ENCODE assay signal across 8 cellular contexts in the genomic region with DNA sequence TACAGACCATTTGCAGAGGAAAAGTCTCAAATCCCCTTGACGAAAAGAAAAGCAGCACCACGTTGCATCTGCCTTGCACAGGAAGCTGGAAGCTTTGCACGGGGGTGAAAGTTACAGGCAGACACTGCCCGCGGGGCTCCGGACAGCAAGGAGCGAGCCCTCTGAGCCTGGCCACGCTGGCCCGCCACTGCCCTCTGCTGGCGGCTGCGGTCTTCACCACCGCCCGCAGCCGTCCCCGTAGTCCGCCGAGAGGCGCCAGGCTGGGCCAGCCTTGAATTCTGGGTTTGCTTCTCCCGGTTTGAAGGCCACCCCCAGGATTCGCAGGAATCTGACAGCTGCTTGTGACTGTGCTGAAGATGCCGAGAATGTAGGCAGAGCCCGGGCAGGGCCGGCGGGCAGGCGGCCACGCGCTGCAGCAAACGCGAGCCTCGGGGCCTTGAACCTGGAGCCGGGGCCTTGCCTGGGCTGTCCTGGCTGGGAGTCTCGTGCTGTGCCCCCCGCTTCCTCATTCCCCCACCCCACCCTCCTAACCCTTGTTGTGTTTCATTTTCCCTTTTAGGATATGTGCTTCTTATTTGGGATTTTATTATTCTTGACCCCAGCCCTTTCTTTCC. TPM values are rescaled to one million over a fixed set of nuclear protein-coding genes. Genes with fewer than 3 reads are reported as not detected.
DNase-seq lines count a peak whose midpoint lies in the region; ATAC-seq, FAIRE-seq and TF ChIP-seq lines count a peak whose summit lies in the region.

No MANE protein-coding gene starts in this region.

- H3K4me1 Mint-ChIP-seq in activated naive CD4-positive, alpha-beta T cell treated with anti-CD3 and anti-CD28 coated beads for 36 hours (ENCODE audit: low read depth): peaks cover 2% of the 10 kb centered on the region
- H3K4me1 Mint-ChIP-seq in glutamatergic neuron (ENCODE audit: low read depth, unreplicated experiment): peaks cover 15% of the 10 kb centered on the region

- peaks cover 44% of the 10 kb centered on the region for H3K27me3 Mint-ChIP-seq in activated naive CD4-positive, alpha-beta T cell treated with anti-CD3 and anti-CD28 coated beads for 36 hours (ENCODE audit: low read depth)
- H3K27me3 Mint-ChIP-seq in glutamatergic neuron (ENCODE audit: unreplicated experiment): peaks cover 2% of the 10 kb centered on the region

- H3K9me3 ChIP-seq in RWPE2 (ENCODE audit: severe bottlenecking) (no peaks in the 10 kb centered on the region), pancreas (no peaks in the 10 kb centered on the region), upper lobe of right lung (no peaks in the 10 kb centered on the region)

- ATAC-seq in GM19351 (IDR thresholded peaks at IDR 0.05; ENCODE audit: unreplicated experiment): peak; percentile 69
- peak; percentile 77 for ATAC-seq in HG03439 (IDR thresholded peaks at IDR 0.05; ENCODE audit: unreplicated experiment)
- peak; percentile 90 for ATAC-seq in RWPE2 (ENCODE audit: low read depth)
- ATAC-seq in pancreas: peak; percentile 96 to 99 (median 98)
- peak; percentile 96 for ATAC-seq in upper lobe of right lung

- no peak overlapping the region for H3K4me3 ChIP-seq in RWPE2 (ENCODE audit: severe bottlenecking)
- H3K4me3 ChIP-seq in pancreas: no peak overlapping the region
- H3K4me3 ChIP-seq in upper lobe of right lung: no peak overlapping the region

- H3K4me3 Mint-ChIP-seq in activated naive CD4-positive, alpha-beta T cell treated with anti-CD3 and anti-CD28 coated beads for 36 hours: no peak overlapping the region
- H3K4me3 Mint-ChIP-seq in glutamatergic neuron (ENCODE audit: unreplicated experiment): no peak overlapping the region

- H3K4me1 ChIP-seq in RWPE2 (ENCODE audit: insufficient read depth, poor library complexity, severe bottlenecking) (no peaks in the 10 kb centered on the region), pancreas (no peaks in the 10 kb centered on the region), upper lobe of right lung (peaks cover 3% of the 10 kb centered on the region)

- DNase-seq in C1 segment of cervical spinal cord (lab: John Stamatoyannopoulos, UW) (peak; percentile 7 to 85 (median 48)), RWPE2 (ENCODE audit: low spot score) (no peak), glutamatergic neuron (peak; percentile 90), pancreas (peak; percentile 47 to 94 (median 80)), upper lobe of right lung (peak; percentile 87)
- peak; percentile 65 for DNase-seq in activated naive CD4-positive, alpha-beta T cell treated with anti-CD3 and anti-CD28 coated beads for 36 hours

- H3K9me3 Mint-ChIP-seq in activated naive CD4-positive, alpha-beta T cell treated with anti-CD3 and anti-CD28 coated beads for 36 hours: no peaks in the 10 kb centered on the region
- H3K9me3 Mint-ChIP-seq in glutamatergic neuron (ENCODE audit: unreplicated experiment): peaks cover 4% of the 10 kb centered on the region

- intact Hi-C loops in activated naive CD4-positive, alpha-beta T cell treated with anti-CD3 and anti-CD28 coated beads for 36 hours (cut with micrococcal nuclease): loop anchor here (1.0 to 10.0 kb wide), 4 partner anchors 66 to 544 kb away; no protein-coding TSS in a partner anchor
- intact Hi-C loops in pancreas (cut with DNase I): loop anchor here in 2 of 3 donors (2.0 to 10.0 kb wide), 3 partner anchors 332 to 696 kb away; no protein-coding TSS in a partner anchor
- intact Hi-C loops in upper lobe of right lung (cut with DNase I): loop anchor here (5.0 kb wide), 1 partner anchor 326 kb away; no protein-coding TSS in a partner anchor

- no peak for FAIRE-seq in pancreas (lab: Jason Lieb, UNC)

- H3K36me3 ChIP-seq in RWPE2 (ENCODE audit: low read depth) (no peaks in the 10 kb centered on the region), pancreas (no peaks in the 10 kb centered on the region), upper lobe of right lung (no peaks in the 10 kb centered on the region)

- H3K27me3 ChIP-seq in RWPE2 (ENCODE audit: insufficient read depth, poor library complexity, severe bottlenecking) (no peaks in the 10 kb centered on the region), pancreas (no peaks in the 10 kb centered on the region), upper lobe of right lung (peaks cover 9% of the 10 kb centered on the region)

- CTCF ChIA-PET in activated naive CD4-positive, alpha-beta T cell treated with anti-CD3 and anti-CD28 coated beads for 36 hours (lab: Charles Lee): interaction anchor here (0.6 to 3.9 kb wide), 11 partner anchors 9 to 646 kb away, joined by 3 to 29 read pairs (median 7); no protein-coding TSS in a partner anchor

- no peak overlapping the region for H3K27ac ChIP-seq in RWPE2 (ENCODE audit: poor library complexity, severe bottlenecking)
- H3K27ac ChIP-seq in pancreas: no peak overlapping the region
- H3K27ac ChIP-seq in upper lobe of right lung: no peak overlapping the region

- 19 to 20% methylated on average over 33 of the region's 33 CpGs for WGBS in pancreas, 2 donors

- H3K36me3 Mint-ChIP-seq in activated naive CD4-positive, alpha-beta T cell treated with anti-CD3 and anti-CD28 coated beads for 36 hours (ENCODE audit: low read depth): no peaks in the 10 kb centered on the region
- H3K36me3 Mint-ChIP-seq in glutamatergic neuron (ENCODE audit: unreplicated experiment): peaks cover 6% of the 10 kb centered on the region

- TF ChIP-seq CTCF in RWPE2 (IDR thresholded peaks at IDR 0.05; ENCODE audit: poor library complexity, severe bottlenecking): peak; percentile 95
- peak; percentile 97 for TF ChIP-seq CTCF in glutamatergic neuron (IDR thresholded peaks at IDR 0.05; ENCODE audit: partially characterized antibody, unreplicated experiment)
- TF ChIP-seq CTCF in pancreas (IDR thresholded peaks at IDR 0.05): peak; percentile 86 to 97 (median 95)
- peak; percentile 95 for TF ChIP-seq CTCF in upper lobe of right lung (IDR thresholded peaks at IDR 0.05)

- no peak overlapping the region for H3K27ac Mint-ChIP-seq in activated naive CD4-positive, alpha-beta T cell treated with anti-CD3 and anti-CD28 coated beads for 36 hours
- no peak overlapping the region for H3K27ac Mint-ChIP-seq in glutamatergic neuron (ENCODE audit: unreplicated experiment)

RNA-seq across cellular contexts. Expression of gene ENPP6, which starts 49.2 kb away (rescaled TPM):
- total RNA-seq in activated naive CD4-positive, alpha-beta T cell treated with anti-CD3 and anti-CD28 coated beads for 36 hours: not detected
- total RNA-seq in glutamatergic neuron (ENCODE audit: unreplicated experiment): not detected
- total RNA-seq in pancreas: 1 to 10 TPM in 1 of 6 donors, under 1 TPM in 2, not detected in 3; 0.12 to 1.5 (median 0.24) TPM
- polyA plus RNA-seq in pancreas: under 1 TPM; 0.05 to 0.34 TPM
- 0.12 TPM for total RNA-seq in upper lobe of right lung
